In the genomic region with DNA sequence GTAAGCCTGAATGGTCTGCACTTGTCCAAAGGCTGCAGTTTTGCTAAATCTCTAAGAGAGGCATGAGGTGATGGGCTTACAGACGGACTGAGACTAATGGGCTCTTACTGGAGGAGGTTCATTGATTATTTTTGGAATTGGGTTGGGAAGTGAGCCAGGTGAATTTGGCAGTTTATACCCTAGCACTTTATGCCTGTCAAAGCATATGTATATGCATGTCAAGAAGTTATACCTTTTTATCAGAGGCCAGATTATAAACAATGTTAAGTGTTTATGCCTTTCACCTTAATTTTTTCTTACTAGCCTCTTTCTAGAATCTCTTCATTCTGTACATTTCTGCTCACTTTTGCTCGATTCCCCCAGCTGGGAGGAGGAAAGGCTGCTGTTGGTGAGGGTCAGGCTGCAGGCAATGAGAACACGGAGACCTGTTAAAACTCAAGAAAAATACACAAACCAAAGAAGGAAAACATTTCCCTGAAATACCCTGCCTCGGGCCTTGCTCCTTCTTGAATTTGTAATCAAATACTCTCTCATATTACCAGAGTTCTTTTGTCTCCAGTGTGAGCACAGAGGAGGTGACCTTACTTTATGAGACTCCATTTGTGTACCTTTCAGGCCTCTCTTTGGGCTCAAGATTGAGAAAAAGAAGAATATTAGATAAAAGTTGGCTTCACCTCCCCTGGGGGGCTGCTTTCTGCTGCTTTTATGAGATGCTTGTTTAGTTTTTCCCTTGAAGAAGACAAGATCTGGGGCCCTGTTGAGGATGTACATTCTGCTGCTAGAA, we compare ENCODE assay signal across 22 cellular contexts.
"Had no signal": no experiment of that assay in that cellular context is flagged by ENCODE, and none has a peak within 500 bp of the region (broad histone marks: within the 10 kb centered on the region; RNA-seq: fewer than 3 reads in every experiment).

No MANE protein-coding gene starts in this region.

- H3K4me1 ChIP-seq: breast epithelium, lower lobe of right lung, thyroid gland had no signal

- H3K27ac Mint-ChIP-seq: activated CD4-positive, alpha-beta T cell treated with anti-CD3 and anti-CD28 coated beads, Interleukin-2, amount 10 ng/mL, durations not matched to agents 7 days and 5 days; activated naive CD8-positive, alpha-beta T cell treated with anti-CD3 and anti-CD28 coated beads for 36 hours; endodermal cell; stimulated activated naive CD8-positive, alpha-beta T cell treated with anti-CD3 and anti-CD28 coated beads, Interleukin-15, Interleukin-2, amounts not matched to agents 100 ng/mL and 50 ng/mL, for 24 hours; T-cell had no signal

- H3K27me3 Mint-ChIP-seq: activated CD4-positive, alpha-beta T cell treated with anti-CD3 and anti-CD28 coated beads, Interleukin-2, amount 10 ng/mL, durations not matched to agents 7 days and 5 days; activated naive CD8-positive, alpha-beta T cell treated with anti-CD3 and anti-CD28 coated beads for 36 hours; naive B cell; stimulated activated naive CD8-positive, alpha-beta T cell treated with anti-CD3 and anti-CD28 coated beads, Interleukin-15, Interleukin-2, amounts not matched to agents 100 ng/mL and 50 ng/mL, for 24 hours; T-cell had no signal

- H3K27me3 ChIP-seq: breast epithelium, thyroid gland had no signal

- DNase-seq: activated CD4-positive, alpha-beta T cell treated with anti-CD3 and anti-CD28 coated beads, Interleukin-2, amount 10 ng/mL, durations not matched to agents 7 days and 5 days; activated CD4-positive, CD25-positive, alpha-beta regulatory T cell treated with anti-CD3 and anti-CD28 coated beads, Interleukin-2, amount 50 U/mL, for 72 hours; activated CD8-positive, alpha-beta memory T cell treated with anti-CD3 and anti-CD28 coated beads for 24 hours; activated CD8-positive, alpha-beta memory T cell treated with anti-CD3 and anti-CD28 coated beads, Interleukin-2, amount 50 U/mL, for 4 hours; activated naive CD4-positive, alpha-beta T cell treated with Interleukin-2 at 50 U/mL for 16 hours; activated naive CD8-positive, alpha-beta T cell treated with anti-CD3 and anti-CD28 coated beads for 36 hours; activated T-cell treated with anti-CD3 and anti-CD28 coated beads, Interleukin-2, amount 50 U/mL, for 4 hours; amniotic stem cell; cortex of kidney; endodermal cell; lower lobe of right lung; naive B cell; occipital lobe; retina; stimulated activated CD4-positive, alpha-beta T cell treated with anti-CD3 and anti-CD28 coated beads, Interleukin-4, amount 100 ng/mL, for 4 hours; substantia nigra; T-cell; thyroid gland; WERI-Rb-1 had no signal

- H3K9me3 ChIP-seq: breast epithelium, lower lobe of right lung, thyroid gland had no signal

- H3K4me1 Mint-ChIP-seq: activated naive CD8-positive, alpha-beta T cell treated with anti-CD3 and anti-CD28 coated beads for 36 hours; endodermal cell; naive B cell; T-cell had no signal

- H3K27ac ChIP-seq: breast epithelium, lower lobe of right lung, thyroid gland, WERI-Rb-1 had no signal

- H3K4me3 Mint-ChIP-seq: activated CD4-positive, alpha-beta T cell treated with anti-CD3 and anti-CD28 coated beads, Interleukin-2, amount 10 ng/mL, durations not matched to agents 7 days and 5 days; activated naive CD8-positive, alpha-beta T cell treated with anti-CD3 and anti-CD28 coated beads for 36 hours; activated T-cell treated with anti-CD3 and anti-CD28 coated beads, Interleukin-2, amount 50 U/mL, for 4 hours; endodermal cell; naive B cell; stimulated activated naive CD8-positive, alpha-beta T cell treated with anti-CD3 and anti-CD28 coated beads, Interleukin-15, Interleukin-2, amounts not matched to agents 100 ng/mL and 50 ng/mL, for 24 hours; T-cell had no signal

- H3K4me3 ChIP-seq: breast epithelium, lower lobe of right lung, thyroid gland had no signal

- H3K9me3 Mint-ChIP-seq: activated CD4-positive, alpha-beta T cell treated with anti-CD3 and anti-CD28 coated beads, Interleukin-2, amount 10 ng/mL, durations not matched to agents 7 days and 5 days; activated naive CD8-positive, alpha-beta T cell treated with anti-CD3 and anti-CD28 coated beads for 36 hours; activated T-cell treated with anti-CD3 and anti-CD28 coated beads, Interleukin-2, amount 50 U/mL, for 4 hours; naive B cell; stimulated activated naive CD8-positive, alpha-beta T cell treated with anti-CD3 and anti-CD28 coated beads, Interleukin-15, Interleukin-2, amounts not matched to agents 100 ng/mL and 50 ng/mL, for 24 hours; T-cell had no signal

- ATAC-seq: activated T-cell treated with anti-CD3 and anti-CD28 coated beads, Interleukin-2, amount 50 U/mL, for 4 hours; left lobe of liver; lower lobe of right lung; T-cell had no signal
